In genomic region chr7:120311028-120311788, GRCh38 we compare ENCODE assay signal across 2 cellular contexts.
TF ChIP-seq lines count a peak whose summit lies in the region.

No MANE protein-coding gene starts in this region.

TF ChIP-seq in GM23338, 12 proteins besides CTCF, POLR2A, EP300 and RAD21:
- TF ChIP-seq REST (IDR thresholded peaks at IDR 0.05; ENCODE audit: unreplicated experiment) = no peak
- TF ChIP-seq STAT1 (IDR thresholded peaks at IDR 0.05; ENCODE audit: unreplicated experiment) = no peak
- TF ChIP-seq NANOG (IDR thresholded peaks at IDR 0.05; ENCODE audit: borderline replicate concordance) = no peak
- TF ChIP-seq POLR2AphosphoS5 (IDR thresholded peaks at IDR 0.05; ENCODE audit: low read depth) = no peak
- no peak for TF ChIP-seq ZNF462 (CRISPR knock-in tag; IDR thresholded peaks at IDR 0.05)
- no peak for TF ChIP-seq EZH2phosphoT487 (IDR thresholded peaks at IDR 0.05; ENCODE audit: unreplicated experiment)
- no peak for TF ChIP-seq ZNF331 (CRISPR knock-in tag; IDR thresholded peaks at IDR 0.05; ENCODE audit: low read depth)
- no peak for TF ChIP-seq ETS1 (IDR thresholded peaks at IDR 0.05)
- TF ChIP-seq ZNF114 (CRISPR knock-in tag; IDR thresholded peaks at IDR 0.05) = no peak

TF ChIP-seq in GM12878, 131 proteins besides CTCF, POLR2A, EP300 and RAD21 (continued from another document):
- TF ChIP-seq ZBTB4 (CRISPR knock-in tag; IDR thresholded peaks at IDR 0.05) (no peak), RUNX3 (IDR thresholded peaks at IDR 0.05; ENCODE audit: low read length) (peak; percentile 60; the same call in 1 of the 2 replicates), HSF1 (IDR thresholded peaks at IDR 0.05; ENCODE audit: low read depth, low read length) (no peak), SUZ12 (IDR thresholded peaks at IDR 0.05; ENCODE audit: unreplicated experiment) (no peak), CREB1 (IDR thresholded peaks at IDR 0.05; ENCODE audit: low read depth) (no peak), CBFB (IDR thresholded peaks at IDR 0.05; ENCODE audit: low read depth) (0 out of 2 replicates have a peak, but pooled peaks have one; percentile 41), RELA (IDR thresholded peaks at IDR 0.05; ENCODE audit: borderline replicate concordance, partially characterized antibody) (no peak), NFIC (IDR thresholded peaks at IDR 0.05; ENCODE audit: low read depth, low read length) (peak; percentile 70; the same call in 1 of the 2 replicates), PRDM15 (CRISPR knock-in tag; IDR thresholded peaks at IDR 0.05) (no peak), MYC (IDR thresholded peaks at IDR 0.05; ENCODE audit: insufficient read depth, insufficient read length, insufficient replicate concordance, low read length, severe bottlenecking) (no peak), NKRF (conservative IDR thresholded peaks at IDR 0.05) (no peak), CREM (IDR thresholded peaks at IDR 0.05; ENCODE audit: low read depth) (0 out of 2 replicates have a peak, but pooled peaks have one; percentile 35), JUNB (IDR thresholded peaks at IDR 0.05) (peak; percentile 65)
